Comparison of ENCODE assay signal across 18 cellular contexts in the genomic region with DNA sequence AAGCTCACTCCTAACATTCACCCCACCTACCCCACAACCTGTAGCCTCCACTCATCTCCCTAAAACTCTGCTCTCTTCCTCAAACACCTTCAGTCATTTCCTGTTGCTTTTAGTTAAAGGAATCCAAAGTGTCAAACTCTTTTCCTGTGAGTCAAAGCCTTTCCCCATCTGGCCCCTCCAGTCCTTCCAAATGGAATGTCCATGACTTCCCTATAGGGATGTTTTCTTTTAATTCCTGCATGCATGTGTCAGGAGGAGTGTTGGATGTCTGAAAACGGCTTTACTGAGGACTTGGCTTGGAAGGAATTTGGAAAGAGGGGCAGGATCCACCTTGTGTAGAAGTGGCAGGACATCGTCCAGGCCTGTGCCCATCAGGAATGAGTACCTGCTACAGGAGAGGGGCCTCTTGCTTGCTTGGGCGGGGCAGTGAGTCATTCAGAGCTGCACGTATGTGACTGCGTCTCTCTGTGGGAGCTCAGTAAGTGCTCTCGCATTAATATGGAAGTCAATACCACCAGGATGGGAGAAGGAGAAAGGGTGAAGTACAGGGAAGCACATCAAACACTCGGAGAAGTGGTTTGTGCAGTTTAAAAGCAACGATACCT.
DNase-seq lines count a peak whose midpoint lies in the region; ATAC-seq and TF ChIP-seq lines count a peak whose summit lies in the region.
"Had no signal": no experiment of that assay in that cellular context is flagged by ENCODE, and none has a peak within 500 bp of the region (broad histone marks: within the 10 kb centered on the region; RNA-seq: fewer than 3 reads in every experiment).

No MANE protein-coding gene starts in this region.

- DNase-seq in AG10803 (ENCODE audit: low read depth) (peak; percentile 78), HT-29 (ENCODE audit: low spot score) (peak; percentile 9), SW480 (ENCODE audit: low spot score) (peak; percentile 51), islet precursor cell (peak; percentile 75), anterior cingulate cortex (lab: John Stamatoyannopoulos, UW) (no peak)
- no peak for DNase-seq in activated CD4-positive, CD25-positive, alpha-beta regulatory T cell treated with anti-CD3 and anti-CD28 coated beads, Interleukin-2, amount 50 U/mL, for 72 hours
- DNase-seq: esophagus squamous epithelium; left cardiac atrium; MM.1S; NCI-H2081; pancreas; spleen; stimulated activated naive CD8-positive, alpha-beta T cell treated with anti-CD3 and anti-CD28 coated beads, Interleukin-15, Interleukin-2, amounts not matched to agents 100 U/mL and 50 U/mL, for 24 hours; T-helper 1 cell had no signal

- H3K27ac Mint-ChIP-seq in stimulated activated memory B cell treated with anti-CD40 and anti-IgM and Interleukin-4, amounts not matched to agents 10 μg/mL and 1 μg/mL and 100 μg/mL, for 72 hours: no peak overlapping the region
- H3K27ac Mint-ChIP-seq: dendritic cell treated with granulocyte-macrophage colony-stimulating factor and Interleukin-4, amounts not matched to agents 40 ng/mL and 50 ng/mL, for 4 days had no signal

- no peaks in the 10 kb centered on the region for H3K27me3 Mint-ChIP-seq in stimulated activated memory B cell treated with anti-CD40 and anti-IgM and Interleukin-4, amounts not matched to agents 10 μg/mL and 1 μg/mL and 100 μg/mL, for 72 hours
- H3K27me3 Mint-ChIP-seq: dendritic cell treated with granulocyte-macrophage colony-stimulating factor and Interleukin-4, amounts not matched to agents 40 ng/mL and 50 ng/mL, for 4 days had no signal

- peaks cover 11% of the 10 kb centered on the region for H3K9me3 Mint-ChIP-seq in stimulated activated memory B cell treated with anti-CD40 and anti-IgM and Interleukin-4, amounts not matched to agents 10 μg/mL and 1 μg/mL and 100 μg/mL, for 72 hours
- H3K9me3 Mint-ChIP-seq: dendritic cell treated with granulocyte-macrophage colony-stimulating factor and Interleukin-4, amounts not matched to agents 40 ng/mL and 50 ng/mL, for 4 days had no signal

- no peak overlapping the region for H3K4me3 ChIP-seq in AG10803 (ENCODE audit: low read length)
- H3K4me3 ChIP-seq: esophagus squamous epithelium, pancreas, spleen, vagina had no signal

- H3K4me3 Mint-ChIP-seq in stimulated activated memory B cell treated with anti-CD40 and anti-IgM and Interleukin-4, amounts not matched to agents 10 μg/mL and 1 μg/mL and 100 μg/mL, for 72 hours: no peak overlapping the region
- H3K4me3 Mint-ChIP-seq: dendritic cell treated with granulocyte-macrophage colony-stimulating factor and Interleukin-4, amounts not matched to agents 40 ng/mL and 50 ng/mL, for 4 days had no signal

- no peak for TF ChIP-seq CTCF in AG10803 (conservative IDR thresholded peaks at IDR 0.05; ENCODE audit: low read length)

- no peak for ATAC-seq in stimulated activated memory B cell treated with anti-CD40 and anti-IgM and Interleukin-4, amounts not matched to agents 10 μg/mL and 1 μg/mL and 100 μg/mL, for 72 hours
- no peak for ATAC-seq in HG03342 (IDR thresholded peaks at IDR 0.05; ENCODE audit: unreplicated experiment)
- ATAC-seq: left cardiac atrium; pancreas; stimulated activated naive CD8-positive, alpha-beta T cell treated with anti-CD3 and anti-CD28 coated beads, Interleukin-15, Interleukin-2, amounts not matched to agents 100 U/mL and 50 U/mL, for 24 hours had no signal

- no peaks in the 10 kb centered on the region for H3K36me3 Mint-ChIP-seq in stimulated activated memory B cell treated with anti-CD40 and anti-IgM and Interleukin-4, amounts not matched to agents 10 μg/mL and 1 μg/mL and 100 μg/mL, for 72 hours

- no peaks in the 10 kb centered on the region for H3K4me1 Mint-ChIP-seq in stimulated activated memory B cell treated with anti-CD40 and anti-IgM and Interleukin-4, amounts not matched to agents 10 μg/mL and 1 μg/mL and 100 μg/mL, for 72 hours

Comparison
In these comparisons a context has a peak if more than half of its experiments do, and no peak if none do; other contexts are left out.
1. DNase-seq: peak in AG10803 (single experiment), HT-29 (single experiment), SW480 (single experiment) and islet precursor cell (single experiment); none in anterior cingulate cortex (0 of 58) and activated CD4-positive, CD25-positive, alpha-beta regulatory T cell treated with anti-CD3 and anti-CD28 coated beads, Interleukin-2, amount 50 U/mL, for 72 hours (single experiment).